In genomic region chr1:31064685-31065309, GRCh38 we compare ENCODE assay signal across 7 cellular contexts. TPM values are rescaled to one million over a fixed set of nuclear protein-coding genes. Genes with fewer than 3 reads are reported as not detected.
DNase-seq lines count a peak whose midpoint lies in the region; TF ChIP-seq lines count a peak whose summit lies in the region.

No MANE protein-coding gene starts in this region.

- intact Hi-C loops in PC-9 (cut with micrococcal nuclease; ENCODE audit: unreplicated experiment) = loop anchor here (2.0 kb wide), 2 partner anchors 90 to 106 kb away; no protein-coding TSS in a partner anchor

- H3K27me3 Mint-ChIP-seq in chondrocyte (ENCODE audit: low read depth) = no peaks in the 10 kb centered on the region

- CTCF ChIA-PET in PC-9 (lab: Charles Lee) = interaction anchor here (0.5 kb wide), 1 partner anchor 74 kb away, joined by 3 read pairs; no protein-coding TSS in a partner anchor

- peaks cover 5% of the 10 kb centered on the region; the same call in 1 of the 2 replicates for H3F3A ChIP-seq in PC-9 (ENCODE audit: insufficient read depth, low read depth)

- under 1% methylated on average over 20 of the region's 20 CpGs for WGBS in liver

- TF ChIP-seq CTCF in PC-9 (conservative IDR thresholded peaks at IDR 0.05) (no peak), chondrocyte (IDR thresholded peaks at IDR 0.05) (peak; percentile 3), liver (IDR thresholded peaks at IDR 0.05; ENCODE audit: low read depth, low read length, missing input control) (no peak)

- H3K27ac ChIP-seq in PC-9 = peak overlapping the region; percentile 94
- H3K27ac ChIP-seq in liver (ENCODE audit: low read depth in 1 of 2, low read length in 2 of 2) = peak overlapping the region; percentile 94 to 97
- peak overlapping the region; percentile 95 for H3K27ac ChIP-seq in substantia nigra (ENCODE audit: low read depth, low read length, poor library complexity, severe bottlenecking)

- peak; percentile 32 for DNase-seq in Daoy (ENCODE audit: low read depth)
- peak; percentile 27 for DNase-seq in H7
- no peak for DNase-seq in PC-9
- no peak for DNase-seq in chondrocyte (ENCODE audit: low spot score)
- peak in 36 of 49 donors; percentile 7 to 82 (median 56) for DNase-seq in substantia nigra (lab: John Stamatoyannopoulos, UW)
- DNase-seq in LoVo (ENCODE audit: low spot score) = no peak

- H3K9me3 Mint-ChIP-seq in chondrocyte (ENCODE audit: low read depth) = no peaks in the 10 kb centered on the region

- peaks cover 23% of the 10 kb centered on the region for H3K4me1 ChIP-seq in PC-9 (replicated peaks; ENCODE audit: insufficient read depth)
- H3K4me1 ChIP-seq in liver (ENCODE audit: control insufficient read depth in 4 of 4, insufficient read depth in 4 of 4, low read length in 3 of 4) = peaks cover 6 to 37% (median 30%) of the 10 kb centered on the region in 4 donors

- H3K36me3 ChIP-seq in H7 (replicated peaks; ENCODE audit: control insufficient read depth, insufficient read depth, low read length) = no peaks in the 10 kb centered on the region
- peaks cover 10% of the 10 kb centered on the region for H3K36me3 ChIP-seq in PC-9 (ENCODE audit: low read depth)
- no peaks in the 10 kb centered on the region for H3K36me3 ChIP-seq in liver (ENCODE audit: control insufficient read depth in 4 of 4, insufficient read depth in 3 of 4, low read depth in 1 of 4, low read length in 3 of 4)

- POLR2A ChIA-PET in PC-9 (lab: Charles Lee; ENCODE audit: unreplicated experiment) = interaction anchor here (0.6 kb wide), 2 partner anchors 106 to 190 kb away, joined by 3 to 8 read pairs; no protein-coding TSS in a partner anchor

- peak overlapping the region; percentile 69; the same call in 1 of the 2 replicates for H2AFZ ChIP-seq in PC-9

- peak overlapping the region; percentile 100 for H3K27ac Mint-ChIP-seq in chondrocyte (ENCODE audit: unreplicated experiment)

- peak overlapping the region; percentile 99 for H3K4me3 Mint-ChIP-seq in chondrocyte (ENCODE audit: unreplicated experiment)

- H3K4me3 ChIP-seq in H7 (ENCODE audit: insufficient read depth, low read depth, low read length) (peak overlapping the region; percentile 92), PC-9 (peak overlapping the region; percentile 85), liver (ENCODE audit: low read depth in 1 of 3, low read length in 3 of 3) (peak overlapping the region; percentile 67 to 97 (median 86))

- peak overlapping the region; percentile 95 for H3K4me2 ChIP-seq in PC-9

- peaks cover 57% of the 10 kb centered on the region for H3K79me2 ChIP-seq in PC-9 (ENCODE audit: low read depth)

- H3K9me3 ChIP-seq in PC-9 (ENCODE audit: insufficient read depth, low read depth) = no peaks in the 10 kb centered on the region
- H3K9me3 ChIP-seq in liver (ENCODE audit: control insufficient read depth in 4 of 4, low read length in 3 of 4) = no peaks in the 10 kb centered on the region

- H3K9ac ChIP-seq in liver (ENCODE audit: low read depth in 1 of 2, low read length in 2 of 2) = peak overlapping the region; percentile 81 to 99

- no TSS peak for BruUV-seq in PC-9 (replicated peaks; lab: Mats Ljungman, UMichigan)

- no peaks in the 10 kb centered on the region for H3K9me2 ChIP-seq in PC-9 (ENCODE audit: insufficient read depth)

- peaks cover 22% of the 10 kb centered on the region for H3K4me1 Mint-ChIP-seq in chondrocyte (ENCODE audit: low read depth)

- no peak for TF ChIP-seq RAD21 in liver (IDR thresholded peaks at IDR 0.05)

- peaks cover 1% of the 10 kb centered on the region for H3K36me3 Mint-ChIP-seq in chondrocyte (ENCODE audit: low read depth)

- no peaks in the 10 kb centered on the region for H3K27me3 ChIP-seq in H7 (ENCODE audit: control insufficient read depth, insufficient read depth, low read length)
- H3K27me3 ChIP-seq in PC-9 (ENCODE audit: insufficient read depth, low read depth) = no peaks in the 10 kb centered on the region
- no peaks in the 10 kb centered on the region for H3K27me3 ChIP-seq in liver (ENCODE audit: control insufficient read depth in 4 of 4, insufficient read depth in 4 of 4, low read length in 3 of 4)

- H4K20me1 ChIP-seq in PC-9 (ENCODE audit: insufficient read depth) = peaks cover 44% of the 10 kb centered on the region

TF ChIP-seq in liver, 16 proteins besides CTCF, POLR2A, EP300 and RAD21:
- TF ChIP-seq HNF4A (conservative IDR thresholded peaks at IDR 0.05) = no peak
TF ChIP-seq in liver: peak in this region for 0.

RNA-seq across cellular contexts. Expression of gene PUM1, which starts 0.7 kb away (rescaled TPM):
- 38.5 and 61.3 TPM in 2 replicates for total RNA-seq in Daoy (2014; rRNA removed; shearing (Covaris generic))
- 105 and 115 TPM in 2 replicates for total RNA-seq in H7 (2014; rRNA removed; shearing (Covaris generic))
- 99.2 and 117 TPM in 2 replicates for total RNA-seq in PC-9 (2021)
- total RNA-seq in chondrocyte = 105 to 110 TPM (median 108 TPM) in 3 replicates
- total RNA-seq in liver = 10 to 100 TPM; 41.1 to 49.2 TPM
- 10 to 100 TPM; 18.1 to 19.3 TPM for polyA plus RNA-seq in liver

Comparison
In these comparisons a context has a peak if more than half of its experiments do, and no peak if none do; other contexts are left out.
1. DNase-seq: peak in Daoy (single experiment), H7 (single experiment) and substantia nigra (36 of 49); none in PC-9 (0 of 2), chondrocyte (single experiment) and LoVo (single experiment).
2. Peak in every context shown above with its lines, with median percentiles within 50 percentile points of each other: H3K4me3 ChIP-seq and H3K27ac ChIP-seq.